9 cellular contexts compared by ENCODE assay signal in the genomic region with DNA sequence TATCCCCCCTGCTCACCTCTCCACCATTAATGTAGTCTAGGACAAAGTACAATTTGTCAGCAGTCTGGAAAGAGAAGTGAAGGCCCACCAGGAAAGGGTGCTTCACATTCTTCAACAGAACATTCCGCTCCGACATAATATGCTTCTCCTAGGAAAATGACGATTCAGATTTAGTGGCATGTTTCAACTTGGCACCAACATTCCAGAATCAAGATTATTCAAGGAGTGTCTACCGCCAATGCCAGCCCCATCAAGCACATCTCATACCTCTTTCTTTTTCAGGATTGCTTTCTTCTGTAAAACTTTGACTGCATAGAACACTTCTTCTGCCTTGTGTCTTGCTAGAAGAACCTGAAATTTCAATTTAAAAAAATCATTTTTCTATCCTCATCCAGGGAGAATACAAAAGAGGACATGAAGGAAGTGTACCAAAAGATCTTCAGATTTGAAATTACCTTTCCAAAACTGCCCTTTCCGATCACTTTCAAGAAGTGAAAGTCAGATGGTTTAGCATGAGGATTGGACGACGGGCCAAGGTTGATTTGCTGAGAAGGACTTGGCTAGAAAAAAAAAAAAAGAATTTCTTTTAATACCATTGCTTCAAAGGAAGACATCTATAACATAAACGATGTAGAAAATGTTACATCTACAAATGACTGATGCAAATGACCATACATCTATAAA.
A peak's percentile ranks its signal among the peaks of the same experiment; 100 is the strongest.
DNase-seq lines count a peak whose midpoint lies in the region; TF ChIP-seq lines count a peak whose summit lies in the region.
"Had no signal": no experiment of that assay in that cellular context is flagged by ENCODE, and none has a peak within 500 bp of the region (broad histone marks: within the 10 kb centered on the region; RNA-seq: fewer than 3 reads in every experiment).

No MANE protein-coding gene starts in this region.

- H3K36me3 ChIP-seq in mesenchymal stem cell (ENCODE audit: control insufficient read depth in 1 of 2, insufficient read depth in 2 of 2, low read depth in 1 of 2, low read length in 2 of 2) (peaks cover 19 to 54% of the 10 kb centered on the region in 2 experiments), SJCRH30 (no peaks in the 10 kb centered on the region)
- H3K36me3 ChIP-seq: cardiac muscle cell had no signal

- H3K14ac ChIP-seq in mesenchymal stem cell (ENCODE audit: low read length in 2 of 2) = no peak overlapping the region

- peak overlapping the region; percentile 80 for H3K4me2 ChIP-seq in mesenchymal stem cell (ENCODE audit: low read length, poor library complexity, severe bottlenecking)

- no peaks in the 10 kb centered on the region for H3K27me3 ChIP-seq in mesenchymal stem cell (ENCODE audit: control insufficient read depth in 1 of 2, insufficient read depth in 1 of 2, low read length in 2 of 2)
- no peaks in the 10 kb centered on the region for H3K27me3 ChIP-seq in SJCRH30

- peaks cover 17% of the 10 kb centered on the region for H3K4me1 ChIP-seq in mesenchymal stem cell (ENCODE audit: control insufficient read depth, insufficient read depth, low read depth, low read length)
- H3K4me1 ChIP-seq in SJCRH30 = no peaks in the 10 kb centered on the region

- H4K91ac ChIP-seq in mesenchymal stem cell (ENCODE audit: low read length) = no peak overlapping the region

- H3K4me3 ChIP-seq in mesenchymal stem cell (ENCODE audit: insufficient read depth in 1 of 2, low read depth in 1 of 2, low read length in 2 of 2) (peak overlapping the region in 1 of 2 experiments; percentile 90), SJCRH30 (no peak overlapping the region)

- DNase-seq in activated naive CD4-positive, alpha-beta T cell treated with anti-CD3 and anti-CD28 coated beads, Interleukin-2, amount 10 ng/mL, durations not matched to agents 7 days and 5 days = no peak
- no peak for DNase-seq in activated naive CD4-positive, alpha-beta T cell treated with Interleukin-2 at 50 U/mL for 16 hours
- DNase-seq in mesenchymal stem cell (no peak), type B pancreatic cell (ENCODE audit: extremely low spot score, unreplicated experiment) (no peak), DMS79 treated with DMSO at 0.1 percent for 48 hours (lab: John Stamatoyannopoulos, UW) (no peak), occipital lobe (lab: John Stamatoyannopoulos, UW) (no peak), SJCRH30 (no peak)

- TF ChIP-seq CTCF in brain (conservative IDR thresholded peaks at IDR 0.05) (no peak), type B pancreatic cell (conservative IDR thresholded peaks at IDR 0.05) (no peak)

- H3K79me1 ChIP-seq in mesenchymal stem cell (replicated peaks; ENCODE audit: low read length, poor library complexity, severe bottlenecking) = peaks cover 3% of the 10 kb centered on the region

- no peak overlapping the region for H2BK120ac ChIP-seq in mesenchymal stem cell (ENCODE audit: low read depth, low read length)

- WGBS in mesenchymal stem cell = 89% methylated on average over 8 of the region's 8 CpGs

- peaks cover 3% of the 10 kb centered on the region for H3K27me3 Mint-ChIP-seq in activated naive CD4-positive, alpha-beta T cell treated with anti-CD3 and anti-CD28 coated beads, Interleukin-2, amount 10 ng/mL, durations not matched to agents 7 days and 5 days
- H3K27me3 Mint-ChIP-seq in brain (peaks cover 14% of the 10 kb centered on the region), type B pancreatic cell (peaks cover 41% of the 10 kb centered on the region)

- no peak overlapping the region for H2AFZ ChIP-seq in mesenchymal stem cell (ENCODE audit: low read depth, low read length)

- CTCF ChIA-PET in activated naive CD4-positive, alpha-beta T cell treated with anti-CD3 and anti-CD28 coated beads, Interleukin-2, amount 10 ng/mL, durations not matched to agents 7 days and 5 days (lab: Charles Lee) = interaction anchor here (0.7 to 1.6 kb wide), 15 partner anchors 9 to 767 kb away, joined by 3 to 17 read pairs (median 5); no protein-coding TSS in a partner anchor

- H3K9me3 Mint-ChIP-seq in activated naive CD4-positive, alpha-beta T cell treated with anti-CD3 and anti-CD28 coated beads, Interleukin-2, amount 10 ng/mL, durations not matched to agents 7 days and 5 days = no peaks in the 10 kb centered on the region
- peaks cover 0 to 8% (median 4%) of the 10 kb centered on the region in 5 experiments for H3K9me3 Mint-ChIP-seq in brain
- no peaks in the 10 kb centered on the region for H3K9me3 Mint-ChIP-seq in type B pancreatic cell

- no peak overlapping the region for H3K18ac ChIP-seq in mesenchymal stem cell (ENCODE audit: low read depth in 1 of 2, low read length in 2 of 2)

- H3K23ac ChIP-seq in mesenchymal stem cell (ENCODE audit: low read length in 2 of 2) = no peak overlapping the region

- peak overlapping the region; percentile 97 for H3K9ac ChIP-seq in mesenchymal stem cell (ENCODE audit: low read length)

- H3K4me3 Mint-ChIP-seq in activated naive CD4-positive, alpha-beta T cell treated with anti-CD3 and anti-CD28 coated beads, Interleukin-2, amount 10 ng/mL, durations not matched to agents 7 days and 5 days = peak overlapping the region; percentile 99
- H3K4me3 Mint-ChIP-seq in brain (peak overlapping the region; percentile 90 to 99 (median 98)), type B pancreatic cell (peak overlapping the region; percentile 95)

- no peak overlapping the region for H2BK15ac ChIP-seq in mesenchymal stem cell (ENCODE audit: low read depth, poor library complexity, severe bottlenecking)

- H3K9me3 ChIP-seq in mesenchymal stem cell (ENCODE audit: control insufficient read depth, low read length) (no peaks in the 10 kb centered on the region), SJCRH30 (replicated peaks) (no peaks in the 10 kb centered on the region)

- H2BK12ac ChIP-seq in mesenchymal stem cell (ENCODE audit: low read length in 2 of 2) = no peak overlapping the region

- H3K27ac ChIP-seq in mesenchymal stem cell (ENCODE audit: low read length, poor library complexity, severe bottlenecking) = peak overlapping the region; percentile 22
- no peak overlapping the region for H3K27ac ChIP-seq in SJCRH30
- H3K27ac ChIP-seq: cardiac muscle cell had no signal

- H2BK5ac ChIP-seq in mesenchymal stem cell (ENCODE audit: low read depth, low read length, poor library complexity, severe bottlenecking) = no peak overlapping the region

- no peak overlapping the region for H4K8ac ChIP-seq in mesenchymal stem cell (ENCODE audit: low read length)

- peaks cover 72% of the 10 kb centered on the region for H3K4me1 Mint-ChIP-seq in activated naive CD4-positive, alpha-beta T cell treated with anti-CD3 and anti-CD28 coated beads, Interleukin-2, amount 10 ng/mL, durations not matched to agents 7 days and 5 days
- H3K4me1 Mint-ChIP-seq in brain (peaks cover 43% of the 10 kb centered on the region), type B pancreatic cell (ENCODE audit: unreplicated experiment) (peaks cover 50% of the 10 kb centered on the region)

- H3K4ac ChIP-seq in mesenchymal stem cell (ENCODE audit: low read depth in 1 of 2, low read length in 2 of 2) = no peak overlapping the region

- peak overlapping the region; percentile 39 for H3K27ac Mint-ChIP-seq in activated naive CD4-positive, alpha-beta T cell treated with anti-CD3 and anti-CD28 coated beads, Interleukin-2, amount 10 ng/mL, durations not matched to agents 7 days and 5 days
- peak overlapping the region in 2 of 5 experiments; percentile 91 to 92 for H3K27ac Mint-ChIP-seq in brain
- H3K27ac Mint-ChIP-seq in type B pancreatic cell = peak overlapping the region; percentile 56

- H3K36me3 Mint-ChIP-seq in activated naive CD4-positive, alpha-beta T cell treated with anti-CD3 and anti-CD28 coated beads, Interleukin-2, amount 10 ng/mL, durations not matched to agents 7 days and 5 days = peaks cover 61% of the 10 kb centered on the region
- peaks cover 38% of the 10 kb centered on the region for H3K36me3 Mint-ChIP-seq in brain
- H3K36me3 Mint-ChIP-seq in type B pancreatic cell = peaks cover 33% of the 10 kb centered on the region

- H2AK5ac ChIP-seq in mesenchymal stem cell (ENCODE audit: low read length, severe bottlenecking) = no peak overlapping the region
